Comparison of ENCODE assay signal across 21 cellular contexts in genomic region chr3:149330609-149331008, GRCh38. TPM values are rescaled to one million over a fixed set of nuclear protein-coding genes. Genes with fewer than 3 reads are reported as not detected.
A peak's percentile ranks its signal among the peaks of the same experiment; 100 is the strongest.
DNase-seq lines count a peak whose midpoint lies in the region; FAIRE-seq and TF ChIP-seq lines count a peak whose summit lies in the region.
"Had no signal": no experiment of that assay in that cellular context is flagged by ENCODE, and none has a peak within 500 bp of the region (broad histone marks: within the 10 kb centered on the region; RNA-seq: fewer than 3 reads in every experiment).

No MANE protein-coding gene starts in this region.

- FAIRE-seq in frontal cortex (lab: Jason Lieb, UNC), result no peak

- in situ Hi-C loops in GM13976 (cut with MboI; ENCODE audit: low sequenced_read_pairs, unreplicated experiment), result no loop called here

- DNase-seq in DMS153 (lab: John Stamatoyannopoulos, UW) (peak; percentile 74), LHCN-M2 (ENCODE audit: low read depth) (peak; percentile 43), NCI-H69 (lab: John Stamatoyannopoulos, UW) (peak; percentile 72), foreskin fibroblast (peak; percentile 31 to 54), GM13976 (ENCODE audit: low spot score) (no peak), frontal cortex (ENCODE audit: low spot score in 2 of 2) (no peak), NCI-H510A (lab: John Stamatoyannopoulos, UW) (no peak)
- no peak for DNase-seq in activated CD4-positive, alpha-beta T cell treated with anti-CD3 and anti-CD28 coated beads, Interleukin-2, amount 50 U/mL, for 1 hour
- DNase-seq: activated CD4-positive, alpha-beta T cell treated with anti-CD3 and anti-CD28 coated beads, Interleukin-2, amount 10 ng/mL, durations not matched to agents 24 days and 14 days; activated naive CD8-positive, alpha-beta T cell treated with anti-CD3 and anti-CD28 coated beads for 36 hours; activated T-cell treated with anti-CD3 and anti-CD28 coated beads, Interleukin-2, amount 50 U/mL, for 1 hour; AML-193; DMS53; effector memory CD4-positive, alpha-beta T cell; GOT3; midbrain; NCI-H1048; SHP77; stimulated activated naive CD4-positive, alpha-beta T cell; upper lobe of right lung had no signal

- H3K4me3 ChIP-seq in foreskin fibroblast (ENCODE audit: low read depth in 1 of 2, low read length in 2 of 2), result no peak overlapping the region
- H3K4me3 ChIP-seq: upper lobe of right lung had no signal

- TF ChIP-seq CTCF in foreskin fibroblast (IDR thresholded peaks at IDR 0.05; ENCODE audit: low read depth, low read length) (no peak), GM13976 (IDR thresholded peaks at IDR 0.05; ENCODE audit: borderline replicate concordance, control extremely low read depth, extremely low read depth, insufficient read depth, missing control alignments) (no peak)

RNA-seq across cellular contexts. Expression of gene TM4SF18, which starts 2.8 kb away (rescaled TPM):
- total RNA-seq in LHCN-M2 (2014; rRNA removed) (3.0 and 5.2 TPM in 2 replicates), frontal cortex (3.7 TPM)
- 1.0 TPM for polyA plus RNA-seq in LHCN-M2 (2012)
- total RNA-seq: activated CD4-positive, alpha-beta T cell treated with anti-CD3 and anti-CD28 coated beads, Interleukin-2, amount 10 ng/mL, durations not matched to agents 24 days and 14 days; activated naive CD8-positive, alpha-beta T cell treated with anti-CD3 and anti-CD28 coated beads for 36 hours; osteoblast had no signal

RNA-seq across cellular contexts. Expression of gene TM4SF1, which starts 46.8 kb away (rescaled TPM):
- 405 and 503 TPM in 2 replicates for total RNA-seq in LHCN-M2 (2014; rRNA removed)
- polyA plus RNA-seq in LHCN-M2 (2012), result 180 TPM
- 15.1 TPM for total RNA-seq in frontal cortex
- total RNA-seq: activated naive CD8-positive, alpha-beta T cell treated with anti-CD3 and anti-CD28 coated beads for 36 hours had no signal

Comparison
In these comparisons a context has a peak if more than half of its experiments do, and no peak if none do; other contexts are left out.
1. DNase-seq: peak in DMS153 (single experiment), LHCN-M2 (single experiment), NCI-H69 (single experiment) and foreskin fibroblast (2 of 2); none in activated CD4-positive, alpha-beta T cell treated with anti-CD3 and anti-CD28 coated beads, Interleukin-2, amount 50 U/mL, for 1 hour (single experiment), GM13976 (single experiment), frontal cortex (0 of 2) and NCI-H510A (single experiment).
2. RNA of gene TM4SF1, which starts 46.8 kb away (total RNA-seq): 405 to 503 TPM in LHCN-M2; 15.1 TPM in frontal cortex (single experiment); every median in the first group is over 10 times any median in the second.